ENCODE assay signal across 8 cellular contexts in genomic region chr1:8816831-8817412, GRCh38. TPM values are rescaled to one million over a fixed set of nuclear protein-coding genes. Genes with fewer than 3 reads are reported as not detected.
DNase-seq lines count a peak whose midpoint lies in the region; ATAC-seq and TF ChIP-seq lines count a peak whose summit lies in the region.

No MANE protein-coding gene starts in this region.

- peak overlapping the region; percentile 89 for H3K27ac Mint-ChIP-seq in activated CD8-positive, alpha-beta T cell treated with anti-CD3 and anti-CD28 coated beads for 36 hours
- peak overlapping the region; percentile 90 for H3K27ac Mint-ChIP-seq in endothelial cell (ENCODE audit: unreplicated experiment)

- no peaks in the 10 kb centered on the region for H3K9me3 ChIP-seq in mucosa of rectum (ENCODE audit: control insufficient read depth in 2 of 2, low read length in 2 of 2)
- no peaks in the 10 kb centered on the region for H3K9me3 ChIP-seq in thymus (ENCODE audit: control insufficient read depth)

- DNase-seq in NCI-H526 treated with DMSO at 0.1 percent for 48 hours (lab: John Stamatoyannopoulos, UW) (peak; percentile 31), NCI-H526 (lab: John Stamatoyannopoulos, UW) (no peak), endothelial cell (ENCODE audit: low spot score) (peak; percentile 26), NCI-H187 treated with DMSO at 0.1 percent for 48 hours (lab: John Stamatoyannopoulos, UW) (no peak)
- peak; percentile 32 for DNase-seq in activated CD8-positive, alpha-beta T cell treated with anti-CD3 and anti-CD28 coated beads for 36 hours

- peaks cover 3% of the 10 kb centered on the region for H3K27me3 Mint-ChIP-seq in activated CD8-positive, alpha-beta T cell treated with anti-CD3 and anti-CD28 coated beads for 36 hours
- peaks cover 6% of the 10 kb centered on the region for H3K27me3 Mint-ChIP-seq in endothelial cell (ENCODE audit: unreplicated experiment)

- peak; percentile 15 for ATAC-seq in HG03457 (IDR thresholded peaks at IDR 0.05; ENCODE audit: unreplicated experiment)
- ATAC-seq in activated CD8-positive, alpha-beta T cell treated with anti-CD3 and anti-CD28 coated beads for 36 hours, result peak; percentile 12

- WGBS in thymus, result 1% methylated on average over 41 of the region's 41 CpGs

- peaks cover 0 to 19% of the 10 kb centered on the region in 2 donors for H3K4me1 ChIP-seq in mucosa of rectum (ENCODE audit: control insufficient read depth in 2 of 2, insufficient read depth in 2 of 2, low read length in 2 of 2)
- peaks cover 11% of the 10 kb centered on the region for H3K4me1 ChIP-seq in thymus (ENCODE audit: control insufficient read depth, insufficient read depth, low read length)

- H3K9ac ChIP-seq in mucosa of rectum (ENCODE audit: low read depth in 1 of 2, low read length in 2 of 2), result peak overlapping the region; percentile 88 to 94

- peak overlapping the region; percentile 90 for H3K4me3 Mint-ChIP-seq in activated CD8-positive, alpha-beta T cell treated with anti-CD3 and anti-CD28 coated beads for 36 hours
- H3K4me3 Mint-ChIP-seq in endothelial cell (ENCODE audit: unreplicated experiment), result peak overlapping the region; percentile 96

- CTCF ChIA-PET in activated CD8-positive, alpha-beta T cell treated with anti-CD3 and anti-CD28 coated beads for 36 hours (lab: Charles Lee), result interaction anchor here (3.2 kb wide), 1 partner anchor 32 kb away, joined by 20 read pairs; no protein-coding TSS in a partner anchor

- H3K4me1 Mint-ChIP-seq in activated CD8-positive, alpha-beta T cell treated with anti-CD3 and anti-CD28 coated beads for 36 hours (ENCODE audit: low read depth), result peaks cover 49% of the 10 kb centered on the region
- H3K4me1 Mint-ChIP-seq in endothelial cell (ENCODE audit: unreplicated experiment), result peaks cover 39% of the 10 kb centered on the region

- no peak for TF ChIP-seq CTCF in activated CD8-positive, alpha-beta T cell treated with anti-CD3 and anti-CD28 coated beads for 36 hours (IDR thresholded peaks at IDR 0.05)
- TF ChIP-seq CTCF in endothelial cell (IDR thresholded peaks at IDR 0.05; ENCODE audit: unreplicated experiment), result no peak

- POLR2A ChIA-PET in activated CD8-positive, alpha-beta T cell treated with anti-CD3 and anti-CD28 coated beads for 36 hours (lab: Charles Lee), result interaction anchor here (0.7 to 1.8 kb wide), 5 partner anchors 10 to 392 kb away, joined by 3 to 4 read pairs (median 3); no protein-coding TSS in a partner anchor

- H3K4me3 ChIP-seq in mucosa of rectum (ENCODE audit: low read length in 2 of 2) (peak overlapping the region; percentile 90 to 92), thymus (ENCODE audit: low read length) (peak overlapping the region; percentile 90)

- H3K27me3 ChIP-seq in mucosa of rectum (ENCODE audit: control insufficient read depth in 2 of 2, insufficient read depth in 2 of 2, low read length in 2 of 2) (no peaks in the 10 kb centered on the region), thymus (ENCODE audit: control insufficient read depth, insufficient read depth) (no peaks in the 10 kb centered on the region)

- H3K27ac ChIP-seq in mucosa of rectum (ENCODE audit: low read depth in 2 of 2, low read length in 2 of 2), result peak overlapping the region; percentile 91 to 93
- H3K27ac ChIP-seq in thymus (ENCODE audit: low read depth), result peak overlapping the region; percentile 96

- intact Hi-C loops in activated CD8-positive, alpha-beta T cell treated with anti-CD3 and anti-CD28 coated beads for 36 hours (cut with micrococcal nuclease), result no loop called here

- no peaks in the 10 kb centered on the region for H3K36me3 Mint-ChIP-seq in activated CD8-positive, alpha-beta T cell treated with anti-CD3 and anti-CD28 coated beads for 36 hours (ENCODE audit: low read depth)
- peaks cover 8% of the 10 kb centered on the region for H3K36me3 Mint-ChIP-seq in endothelial cell (ENCODE audit: low read depth, unreplicated experiment)

- H3K9me3 Mint-ChIP-seq in activated CD8-positive, alpha-beta T cell treated with anti-CD3 and anti-CD28 coated beads for 36 hours, result no peaks in the 10 kb centered on the region
- H3K9me3 Mint-ChIP-seq in endothelial cell (ENCODE audit: unreplicated experiment), result no peaks in the 10 kb centered on the region

- H3K36me3 ChIP-seq in mucosa of rectum (ENCODE audit: control insufficient read depth in 2 of 2, insufficient read depth in 2 of 2, low read length in 2 of 2), result no peaks in the 10 kb centered on the region
- no peaks in the 10 kb centered on the region for H3K36me3 ChIP-seq in thymus (ENCODE audit: control insufficient read depth, insufficient read depth)

RNA-seq across cellular contexts. Expression of gene RERE, which starts 0.5 kb away (rescaled TPM):
- total RNA-seq in activated CD8-positive, alpha-beta T cell treated with anti-CD3 and anti-CD28 coated beads for 36 hours, result 10 to 100 TPM; 45.8 to 57.1 TPM
- 115 TPM for total RNA-seq in endothelial cell (ENCODE audit: unreplicated experiment)
- polyA plus RNA-seq in thymus, result 22.9 TPM

Comparison
In these comparisons a context has a peak if more than half of its experiments do, and no peak if none do; other contexts are left out.
1. DNase-seq: peak in NCI-H526 treated with DMSO at 0.1 percent for 48 hours (single experiment), activated CD8-positive, alpha-beta T cell treated with anti-CD3 and anti-CD28 coated beads for 36 hours (single experiment) and endothelial cell (single experiment); none in NCI-H526 (0 of 2) and NCI-H187 treated with DMSO at 0.1 percent for 48 hours (single experiment).